Comparison of ENCODE assay signal across 1 cellular context in the genomic region with DNA sequence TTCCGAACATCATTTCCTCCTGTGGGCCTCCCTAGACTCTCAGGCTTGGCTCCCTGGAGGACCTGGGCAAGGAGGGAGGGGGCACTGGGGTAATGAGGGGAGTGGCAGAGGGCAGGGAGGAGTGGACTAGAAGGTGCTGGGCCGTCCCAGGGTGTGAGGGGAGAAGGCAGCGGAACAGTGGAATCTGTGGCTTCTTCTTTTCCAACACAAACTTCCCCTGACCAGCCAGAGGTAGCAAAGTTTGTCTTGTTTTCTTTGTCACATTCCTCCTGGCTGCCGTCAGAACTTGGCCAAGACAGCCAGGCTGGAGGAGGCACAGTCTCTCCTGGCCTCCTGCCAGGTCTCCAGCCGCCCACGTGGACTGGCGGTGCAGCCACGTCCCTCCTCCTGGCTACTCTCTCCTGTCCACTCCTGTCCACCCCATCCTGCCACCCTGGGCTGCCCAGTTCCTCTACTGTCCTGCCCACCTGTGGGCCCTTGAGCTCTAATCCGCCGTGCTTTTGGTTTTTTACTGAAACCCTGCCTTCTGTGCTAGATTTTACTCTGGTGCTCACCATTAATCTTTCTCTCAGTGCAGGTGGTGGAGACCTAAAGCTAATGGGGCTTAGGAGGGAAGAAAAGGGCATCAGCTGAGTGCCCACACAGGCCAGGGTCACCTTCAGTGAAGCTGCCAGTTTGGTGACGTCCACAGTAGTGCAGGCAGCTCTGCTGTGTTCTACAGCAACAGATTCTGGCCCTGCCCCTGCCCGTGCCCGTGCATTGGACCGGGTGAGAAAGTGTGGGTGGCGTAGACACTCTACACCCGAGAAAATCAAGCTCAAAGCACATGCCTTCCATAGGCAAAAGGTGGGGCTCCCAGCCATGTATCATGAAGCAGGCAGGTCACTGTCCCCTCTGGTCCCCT.
TF ChIP-seq lines count a peak whose summit lies in the region.

No MANE protein-coding gene starts in this region.

TF ChIP-seq in K562, 482 proteins besides CTCF, POLR2A, EP300 and RAD21:
- TF ChIP-seq MYC (IDR thresholded peaks at IDR 0.05; ENCODE audit: low read depth, low read length) (peak; percentile 51), MYC (CRISPR knock-in tag; IDR thresholded peaks at IDR 0.05; ENCODE audit: borderline replicate concordance, low read depth) (no peak), IRF2 (CRISPR knock-in tag; IDR thresholded peaks at IDR 0.05) (no peak), NFIC (IDR thresholded peaks at IDR 0.05) (peak; percentile 97), NR2C2 (CRISPR knock-in tag; IDR thresholded peaks at IDR 0.05) (0 out of 2 replicates have a peak, but pooled peaks have one; percentile 15), NR2C2 (tag; IDR thresholded peaks at IDR 0.05) (no peak), ZNF695 (CRISPR knock-in tag; IDR thresholded peaks at IDR 0.05) (no peak), HOXB6 (CRISPR knock-in tag; IDR thresholded peaks at IDR 0.05; ENCODE audit: borderline replicate concordance) (no peak), SMAD1 (IDR thresholded peaks at IDR 0.05; ENCODE audit: low read depth, low read length, partially characterized antibody) (peak; percentile 40), HDAC6 (IDR thresholded peaks at IDR 0.05; ENCODE audit: low read depth, low read length) (no peak), EGR1 (conservative IDR thresholded peaks at IDR 0.05) (peak; percentile 69), JUND (IDR thresholded peaks at IDR 0.05; ENCODE audit: borderline replicate concordance, low read depth, low read length) (peak; percentile 9; the same call in 1 of the 2 replicates), JUND (tag; IDR thresholded peaks at IDR 0.05; ENCODE audit: borderline replicate concordance, low read depth, low read length) (no peak), MECOM (CRISPR knock-in tag; IDR thresholded peaks at IDR 0.05) (no peak), ZNF212 (CRISPR knock-in tag; IDR thresholded peaks at IDR 0.05) (no peak), ZNF644 (tag; IDR thresholded peaks at IDR 0.05; ENCODE audit: low read depth) (no peak)
- TF ChIP-seq, protein P1, sequence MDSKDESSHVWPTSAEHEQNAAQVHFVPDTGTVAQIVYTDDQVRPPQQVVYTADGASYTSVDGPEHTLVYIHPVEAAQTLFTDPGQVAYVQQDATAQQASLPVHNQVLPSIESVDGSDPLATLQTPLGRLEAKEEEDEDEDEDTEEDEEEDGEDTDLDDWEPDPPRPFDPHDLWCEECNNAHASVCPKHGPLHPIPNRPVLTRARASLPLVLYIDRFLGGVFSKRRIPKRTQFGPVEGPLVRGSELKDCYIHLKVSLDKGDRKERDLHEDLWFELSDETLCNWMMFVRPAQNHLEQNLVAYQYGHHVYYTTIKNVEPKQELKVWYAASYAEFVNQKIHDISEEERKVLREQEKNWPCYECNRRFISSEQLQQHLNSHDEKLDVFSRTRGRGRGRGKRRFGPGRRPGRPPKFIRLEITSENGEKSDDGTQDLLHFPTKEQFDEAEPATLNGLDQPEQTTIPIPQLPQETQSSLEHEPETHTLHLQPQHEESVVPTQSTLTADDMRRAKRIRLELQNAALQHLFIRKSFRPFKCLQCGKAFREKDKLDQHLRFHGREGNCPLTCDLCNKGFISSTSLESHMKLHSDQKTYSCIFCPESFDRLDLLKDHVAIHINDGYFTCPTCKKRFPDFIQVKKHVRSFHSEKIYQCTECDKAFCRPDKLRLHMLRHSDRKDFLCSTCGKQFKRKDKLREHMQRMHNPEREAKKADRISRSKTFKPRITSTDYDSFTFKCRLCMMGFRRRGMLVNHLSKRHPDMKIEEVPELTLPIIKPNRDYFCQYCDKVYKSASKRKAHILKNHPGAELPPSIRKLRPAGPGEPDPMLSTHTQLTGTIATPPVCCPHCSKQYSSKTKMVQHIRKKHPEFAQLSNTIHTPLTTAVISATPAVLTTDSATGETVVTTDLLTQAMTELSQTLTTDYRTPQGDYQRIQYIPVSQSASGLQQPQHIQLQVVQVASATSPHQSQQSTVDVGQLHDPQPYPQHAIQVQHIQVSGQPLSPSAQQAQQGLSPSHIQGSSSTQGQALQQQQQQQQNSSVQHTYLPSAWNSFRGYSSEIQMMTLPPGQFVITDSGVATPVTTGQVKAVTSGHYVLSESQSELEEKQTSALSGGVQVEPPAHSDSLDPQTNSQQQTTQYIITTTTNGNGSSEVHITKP (IDR thresholded peaks at IDR 0.05; ENCODE audit: partially characterized antibody), result no peak
- TF ChIP-seq, protein P2, sequence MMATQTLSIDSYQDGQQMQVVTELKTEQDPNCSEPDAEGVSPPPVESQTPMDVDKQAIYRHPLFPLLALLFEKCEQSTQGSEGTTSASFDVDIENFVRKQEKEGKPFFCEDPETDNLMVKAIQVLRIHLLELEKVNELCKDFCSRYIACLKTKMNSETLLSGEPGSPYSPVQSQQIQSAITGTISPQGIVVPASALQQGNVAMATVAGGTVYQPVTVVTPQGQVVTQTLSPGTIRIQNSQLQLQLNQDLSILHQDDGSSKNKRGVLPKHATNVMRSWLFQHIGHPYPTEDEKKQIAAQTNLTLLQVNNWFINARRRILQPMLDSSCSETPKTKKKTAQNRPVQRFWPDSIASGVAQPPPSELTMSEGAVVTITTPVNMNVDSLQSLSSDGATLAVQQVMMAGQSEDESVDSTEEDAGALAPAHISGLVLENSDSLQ (IDR thresholded peaks at IDR 0.05), result no peak
- TF ChIP-seq, protein P3, sequence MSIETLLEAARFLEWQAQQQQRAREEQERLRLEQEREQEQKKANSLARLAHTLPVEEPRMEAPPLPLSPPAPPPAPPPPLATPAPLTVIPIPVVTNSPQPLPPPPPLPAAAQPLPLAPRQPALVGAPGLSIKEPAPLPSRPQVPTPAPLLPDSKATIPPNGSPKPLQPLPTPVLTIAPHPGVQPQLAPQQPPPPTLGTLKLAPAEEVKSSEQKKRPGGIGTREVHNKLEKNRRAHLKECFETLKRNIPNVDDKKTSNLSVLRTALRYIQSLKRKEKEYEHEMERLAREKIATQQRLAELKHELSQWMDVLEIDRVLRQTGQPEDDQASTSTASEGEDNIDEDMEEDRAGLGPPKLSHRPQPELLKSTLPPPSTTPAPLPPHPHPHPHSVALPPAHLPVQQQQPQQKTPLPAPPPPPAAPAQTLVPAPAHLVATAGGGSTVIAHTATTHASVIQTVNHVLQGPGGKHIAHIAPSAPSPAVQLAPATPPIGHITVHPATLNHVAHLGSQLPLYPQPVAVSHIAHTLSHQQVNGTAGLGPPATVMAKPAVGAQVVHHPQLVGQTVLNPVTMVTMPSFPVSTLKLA (conservative IDR thresholded peaks at IDR 0.05), result 0 out of 4 replicates have a peak, but pooled peaks of 1 of the 2 experiments have one; percentile 19
- TF ChIP-seq, protein P4, sequence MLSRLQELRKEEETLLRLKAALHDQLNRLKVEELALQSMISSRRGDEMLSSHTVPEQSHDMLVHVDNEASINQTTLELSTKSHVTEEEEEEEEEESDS (CRISPR knock-in tag; IDR thresholded peaks at IDR 0.05), result no peak
